1 cellular context compared by ENCODE assay signal in genomic region chrX:8084023-8084422, GRCh38.
TF ChIP-seq lines count a peak whose summit lies in the region.

No MANE protein-coding gene starts in this region.

TF ChIP-seq in SK-N-SH, 30 proteins besides CTCF, POLR2A, EP300 and RAD21 (continued from another document):
- no peak for TF ChIP-seq ZBTB33 (IDR thresholded peaks at IDR 0.05; ENCODE audit: borderline replicate concordance, low read depth)
